8 cellular contexts compared by ENCODE assay signal in genomic region chr19:10194500-10195198, GRCh38. TPM values are rescaled to one million over a fixed set of nuclear protein-coding genes. Genes with fewer than 3 reads are reported as not detected.
A peak's percentile ranks its signal among the peaks of the same experiment; 100 is the strongest.
DNase-seq lines count a peak whose midpoint lies in the region; ATAC-seq and TF ChIP-seq lines count a peak whose summit lies in the region.

Gene DNMT1, minus strand, starts transcription at chr19:10194953. Its CDS starts 54 bp downstream, at chr19:10194899.

- in situ Hi-C loops in KBM-7 (cut with MboI; ENCODE audit: low pct_unique_long_range_greater_than_20kb, low sequenced_read_pairs): no loop called here

- H3K9me2 ChIP-seq in PC-9 (ENCODE audit: insufficient read depth): no peaks in the 10 kb centered on the region

- peaks cover 16% of the 10 kb centered on the region for H4K20me1 ChIP-seq in PC-9 (ENCODE audit: insufficient read depth)

- no peaks in the 10 kb centered on the region for H3K27me3 ChIP-seq in PC-9 (ENCODE audit: insufficient read depth, low read depth)
- H3K27me3 ChIP-seq in mucosa of rectum (ENCODE audit: control insufficient read depth in 2 of 2, insufficient read depth in 2 of 2, low read length in 2 of 2): no peaks in the 10 kb centered on the region

- intact Hi-C loops in PC-9 (cut with micrococcal nuclease; ENCODE audit: unreplicated experiment): loop anchor here (5.0 kb wide), 2 partner anchors 38 to 58 kb away; partner anchors contain the start of genes MRPL4 and S1PR2

- TF ChIP-seq CTCF in PC-9 (conservative IDR thresholded peaks at IDR 0.05): no peak

- no TSS peak for BruUV-seq in PC-9 (replicated peaks; lab: Mats Ljungman, UMichigan)

- peak within 1 kb of the TSS; percentile 2; the same call in 1 of the 2 replicates for H3K27ac ChIP-seq in PC-9
- peak within 1 kb of the TSS; percentile 85 to 88 for H3K27ac ChIP-seq in mucosa of rectum (ENCODE audit: low read depth in 2 of 2, low read length in 2 of 2)

- H3K36me3 ChIP-seq in PC-9 (ENCODE audit: low read depth) (peaks cover 25% of the 10 kb centered on the region), mucosa of rectum (ENCODE audit: control insufficient read depth in 2 of 2, insufficient read depth in 2 of 2, low read length in 2 of 2) (peaks cover 0 to 7% of the 10 kb centered on the region in 2 donors)

- CTCF ChIA-PET in PC-9 (lab: Charles Lee): no interaction called here

- H3K4me1 ChIP-seq in PC-9 (replicated peaks; ENCODE audit: insufficient read depth) (peaks cover 18% of the 10 kb centered on the region), mucosa of rectum (ENCODE audit: control insufficient read depth in 2 of 2, insufficient read depth in 2 of 2, low read length in 2 of 2) (peaks cover 8 to 13% of the 10 kb centered on the region in 2 donors)

- ATAC-seq in GM21529 (IDR thresholded peaks at IDR 0.05; ENCODE audit: unreplicated experiment): peak; percentile 77

- peak within 1 kb of the TSS; percentile 80 for H3K4me2 ChIP-seq in PC-9

- peak within 1 kb of the TSS; percentile 82 to 85 for H3K9ac ChIP-seq in mucosa of rectum (ENCODE audit: low read depth in 1 of 2, low read length in 2 of 2)

- peak; percentile 95 for TF ChIP-seq POLR2A in erythroblast (IDR thresholded peaks at IDR 0.05; ENCODE audit: low read length)

- H3K4me3 ChIP-seq in PC-9 (peak within 1 kb of the TSS; percentile 87), mucosa of rectum (ENCODE audit: low read length in 2 of 2) (peak within 1 kb of the TSS; percentile 95 to 97)

- POLR2A ChIA-PET in PC-9 (lab: Charles Lee; ENCODE audit: unreplicated experiment): interaction anchor here (0.6 to 2.0 kb wide), 3 partner anchors 11 to 57 kb away, joined by 3 to 10 read pairs (median 8); partner anchors contain the start of gene MRPL4

- no peaks in the 10 kb centered on the region for H3K9me3 ChIP-seq in PC-9 (ENCODE audit: insufficient read depth, low read depth)
- no peaks in the 10 kb centered on the region for H3K9me3 ChIP-seq in mucosa of rectum (ENCODE audit: control insufficient read depth in 2 of 2, low read length in 2 of 2)

- peaks cover 49% of the 10 kb centered on the region for H3K79me2 ChIP-seq in PC-9 (ENCODE audit: low read depth)

- DNase-seq in DMS 273 treated with DMSO at 0.1 percent for 48 hours (lab: John Stamatoyannopoulos, UW) (peak; percentile 91), KBM-7 (peak; percentile 97), PC-9 (peak; percentile 88 to 97), erythroblast (lab: John Stamatoyannopoulos, UW) (peak; percentile 98)
- peak; percentile 95 for DNase-seq in activated T-cell treated with anti-CD3 and anti-CD28 coated beads, Interleukin-2, amount 50 U/mL, for 1 hour
- peak; percentile 94 to 95 for DNase-seq in stimulated activated CD8-positive, alpha-beta memory T cell treated with anti-CD3 and anti-CD28 coated beads, Interleukin-4, amount 100 ng/mL, for 4 hours (ENCODE audit: low read depth in 2 of 2, low spot score in 1 of 2)

- peak within 1 kb of the TSS; percentile 88 for H2AFZ ChIP-seq in PC-9

- peaks cover 38% of the 10 kb centered on the region for H3F3A ChIP-seq in PC-9 (ENCODE audit: insufficient read depth, low read depth)

RNA-seq across cellular contexts. Expression of gene DNMT1, which starts in this region (rescaled TPM):
- total RNA-seq in PC-9 (2021): 111 and 117 TPM in 2 replicates

Comparison
In these comparisons a context has a peak if more than half of its experiments do, and no peak if none do; other contexts are left out.
1. Peak in every context shown above with its lines: DNase-seq, ATAC-seq, H3K4me3 ChIP-seq and H3K27ac ChIP-seq.